14 cellular contexts compared by ENCODE assay signal in the genomic region with DNA sequence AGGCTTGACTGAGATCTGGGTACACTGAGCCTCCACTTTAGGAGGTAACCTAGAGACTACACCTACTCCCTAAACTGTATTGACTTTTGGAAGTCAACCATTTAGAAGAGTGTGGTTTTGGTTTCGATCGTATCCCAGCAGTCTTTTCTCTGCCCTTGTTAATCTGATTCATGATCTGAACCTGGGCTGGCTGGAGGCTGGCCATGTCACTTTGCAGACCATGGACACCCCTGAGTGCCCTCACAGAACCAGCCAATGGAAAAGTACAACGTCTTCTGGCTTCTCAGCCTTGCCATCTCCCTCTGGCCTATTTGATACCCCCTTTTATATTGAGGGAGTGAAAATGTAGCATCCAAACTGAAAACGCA. TPM values are rescaled to one million over a fixed set of nuclear protein-coding genes. Genes with fewer than 3 reads are reported as not detected.
DNase-seq lines count a peak whose midpoint lies in the region; ATAC-seq and TF ChIP-seq lines count a peak whose summit lies in the region.
"Had no signal": no experiment of that assay in that cellular context is flagged by ENCODE, and none has a peak within 500 bp of the region (broad histone marks: within the 10 kb centered on the region; RNA-seq: fewer than 3 reads in every experiment).

No MANE protein-coding gene starts in this region.

- intact Hi-C loops in activated naive CD4-positive, alpha-beta T cell treated with anti-CD3 and anti-CD28 coated beads for 36 hours (cut with micrococcal nuclease): no loop called here

- H3K9me3 ChIP-seq in hepatocyte (ENCODE audit: low read depth): no peaks in the 10 kb centered on the region
- H3K9me3 ChIP-seq: neutrophil had no signal

- H3K9me3 Mint-ChIP-seq in activated naive CD4-positive, alpha-beta T cell treated with anti-CD3 and anti-CD28 coated beads for 36 hours: no peaks in the 10 kb centered on the region
- H3K9me3 Mint-ChIP-seq: activated CD4-positive, alpha-beta T cell treated with anti-CD3 and anti-CD28 coated beads, Interleukin-2, amount 10 ng/mL, durations not matched to agents 24 days and 14 days; central memory CD8-positive, alpha-beta T cell; stimulated activated effector memory CD8-positive, alpha-beta T cell treated with anti-CD3 and anti-CD28 coated beads, Interleukin-12 subunit alpha, Interleukin-12 subunit beta, amount 100 ng/mL, for 72 hours had no signal

- H3K4me2 ChIP-seq in hepatocyte: peak overlapping the region; percentile 7

- no peaks in the 10 kb centered on the region for H3K27me3 ChIP-seq in hepatocyte
- H3K27me3 ChIP-seq: neutrophil had no signal

- CTCF ChIA-PET in activated naive CD4-positive, alpha-beta T cell treated with anti-CD3 and anti-CD28 coated beads for 36 hours (lab: Charles Lee): no interaction called here

- H3K4me3 ChIP-seq in hepatocyte: no peak overlapping the region

- no peaks in the 10 kb centered on the region for H3K79me2 ChIP-seq in hepatocyte

- peaks cover 45% of the 10 kb centered on the region for H3K4me1 ChIP-seq in hepatocyte (ENCODE audit: insufficient read depth)

- H3K4me1 Mint-ChIP-seq in activated naive CD4-positive, alpha-beta T cell treated with anti-CD3 and anti-CD28 coated beads for 36 hours (ENCODE audit: low read depth): peaks cover 14% of the 10 kb centered on the region

- no peaks in the 10 kb centered on the region for H4K20me1 ChIP-seq in hepatocyte (ENCODE audit: insufficient read depth, poor library complexity, severe bottlenecking)

- no peaks in the 10 kb centered on the region for H3K9me2 ChIP-seq in hepatocyte (replicated peaks; ENCODE audit: insufficient read depth)

- WGBS in hepatocyte (ENCODE audit: low lambda C conversion rate, missing lambda C conversion rate): 67% methylated on average over 4 of the region's 4 CpGs

- H3K36me3 ChIP-seq in hepatocyte (replicated peaks; ENCODE audit: insufficient read depth, low read depth): no peaks in the 10 kb centered on the region
- H3K36me3 ChIP-seq: neutrophil had no signal

- no peak overlapping the region for H3K27ac Mint-ChIP-seq in activated naive CD4-positive, alpha-beta T cell treated with anti-CD3 and anti-CD28 coated beads for 36 hours
- H3K27ac Mint-ChIP-seq: activated CD4-positive, alpha-beta T cell treated with anti-CD3 and anti-CD28 coated beads, Interleukin-2, amount 10 ng/mL, durations not matched to agents 24 days and 14 days; CD4-positive, CD25-positive, alpha-beta regulatory T cell; stimulated activated effector memory CD8-positive, alpha-beta T cell treated with anti-CD3 and anti-CD28 coated beads, Interleukin-12 subunit alpha, Interleukin-12 subunit beta, amount 100 ng/mL, for 72 hours had no signal

- TF ChIP-seq CTCF in hepatocyte (IDR thresholded peaks at IDR 0.05; ENCODE audit: poor library complexity): no peak

- no peaks in the 10 kb centered on the region for H3K36me3 Mint-ChIP-seq in activated naive CD4-positive, alpha-beta T cell treated with anti-CD3 and anti-CD28 coated beads for 36 hours (ENCODE audit: low read depth)
- H3K36me3 Mint-ChIP-seq: CD4-positive, CD25-positive, alpha-beta regulatory T cell; stimulated activated effector memory CD8-positive, alpha-beta T cell treated with anti-CD3 and anti-CD28 coated beads, Interleukin-12 subunit alpha, Interleukin-12 subunit beta, amount 100 ng/mL, for 72 hours had no signal

- no peak for ATAC-seq in GM19324 (IDR thresholded peaks at IDR 0.05; ENCODE audit: low FRiP score, unreplicated experiment)
- ATAC-seq: stimulated activated effector memory CD8-positive, alpha-beta T cell treated with anti-CD3 and anti-CD28 coated beads, Interleukin-12 subunit alpha, Interleukin-12 subunit beta, amount 100 ng/mL, for 72 hours had no signal

- peak overlapping the region; percentile 56 for H3K27ac ChIP-seq in hepatocyte
- H3K27ac ChIP-seq: HL-60, neutrophil had no signal

- no peak overlapping the region for H3K4me3 Mint-ChIP-seq in activated naive CD4-positive, alpha-beta T cell treated with anti-CD3 and anti-CD28 coated beads for 36 hours
- H3K4me3 Mint-ChIP-seq: activated CD4-positive, alpha-beta T cell treated with anti-CD3 and anti-CD28 coated beads, Interleukin-2, amount 10 ng/mL, durations not matched to agents 24 days and 14 days; CD4-positive, CD25-positive, alpha-beta regulatory T cell; central memory CD8-positive, alpha-beta T cell; stimulated activated effector memory CD8-positive, alpha-beta T cell treated with anti-CD3 and anti-CD28 coated beads, Interleukin-12 subunit alpha, Interleukin-12 subunit beta, amount 100 ng/mL, for 72 hours had no signal

- H3K27me3 Mint-ChIP-seq in activated naive CD4-positive, alpha-beta T cell treated with anti-CD3 and anti-CD28 coated beads for 36 hours (ENCODE audit: low read depth): peaks cover 3% of the 10 kb centered on the region
- H3K27me3 Mint-ChIP-seq: central memory CD8-positive, alpha-beta T cell had no signal

- no peak overlapping the region for H2AFZ ChIP-seq in hepatocyte

- DNase-seq in HT-29 (ENCODE audit: low spot score): peak; percentile 83
- DNase-seq in NCI-H774 (lab: John Stamatoyannopoulos, UW): peak; percentile 55
- DNase-seq in hepatocyte (ENCODE audit: low spot score): no peak
- DNase-seq in renal cortical epithelial cell (ENCODE audit: low read depth): peak; percentile 59
- DNase-seq in stimulated activated CD4-positive, alpha-beta T cell treated with anti-CD3 and anti-CD28 coated beads, Interleukin-15, amount 100 ng/mL, for 24 hours: no peak
- no peak for DNase-seq in activated naive CD4-positive, alpha-beta T cell treated with anti-CD3 and anti-CD28 coated beads for 36 hours
- DNase-seq in midbrain (lab: John Stamatoyannopoulos, UW): no peak
- DNase-seq: activated CD4-positive, alpha-beta T cell treated with anti-CD3 and anti-CD28 coated beads, Interleukin-2, amount 10 ng/mL, durations not matched to agents 24 days and 14 days; CD4-positive, CD25-positive, alpha-beta regulatory T cell had no signal

RNA-seq across cellular contexts. Expression of gene EHF, which starts 10.8 kb away (rescaled TPM):
- 258 and 320 TPM in 2 replicates for total RNA-seq in HT-29 (2014; rRNA removed; shearing (Covaris generic))
- total RNA-seq in hepatocyte (8.6 and 9.0 TPM in 2 replicates), renal cortical epithelial cell (43.7 and 158 TPM in 2 replicates)
- 5.8 and 6.2 TPM in 2 replicates for polyA plus RNA-seq in hepatocyte
- not detected for total RNA-seq in activated naive CD4-positive, alpha-beta T cell treated with anti-CD3 and anti-CD28 coated beads for 36 hours
- total RNA-seq: activated CD4-positive, alpha-beta T cell treated with anti-CD3 and anti-CD28 coated beads, Interleukin-2, amount 10 ng/mL, durations not matched to agents 24 days and 14 days; CD4-positive, CD25-positive, alpha-beta regulatory T cell had no signal
- polyA plus RNA-seq: CD4-positive, CD25-positive, alpha-beta regulatory T cell had no signal

Comparison
In these comparisons a context has a peak if more than half of its experiments do, and no peak if none do; other contexts are left out.
1. DNase-seq: peak in HT-29 (single experiment), NCI-H774 (single experiment) and renal cortical epithelial cell (single experiment); none in hepatocyte (single experiment), stimulated activated CD4-positive, alpha-beta T cell treated with anti-CD3 and anti-CD28 coated beads, Interleukin-15, amount 100 ng/mL, for 24 hours (single experiment), activated naive CD4-positive, alpha-beta T cell treated with anti-CD3 and anti-CD28 coated beads for 36 hours (single experiment) and midbrain (single experiment).